Comparison of ENCODE assay signal across 11 cellular contexts in genomic region chr3:193851941-193852674, GRCh38.
DNase-seq lines count a peak whose midpoint lies in the region; FAIRE-seq and TF ChIP-seq lines count a peak whose summit lies in the region.
"Had no signal": no experiment of that assay in that cellular context is flagged by ENCODE, and none has a peak within 500 bp of the region (broad histone marks: within the 10 kb centered on the region; RNA-seq: fewer than 3 reads in every experiment).

No MANE protein-coding gene starts in this region.

- no peak overlapping the region for H3K9ac ChIP-seq in kidney (ENCODE audit: low read length in 2 of 2)

- no peak for FAIRE-seq in kidney (lab: Jason Lieb, UNC)
- FAIRE-seq: G401.6 had no signal

- no peaks in the 10 kb centered on the region for H3K9me3 ChIP-seq in kidney (ENCODE audit: control insufficient read depth in 1 of 2, low read length in 2 of 2)

- TF ChIP-seq CTCF in cardiac fibroblast (IDR thresholded peaks at IDR 0.05; ENCODE audit: low read depth, low read length): no peak
- TF ChIP-seq CTCF in kidney (IDR thresholded peaks at IDR 0.05; ENCODE audit: borderline replicate concordance, extremely low read depth, insufficient read depth): no peak

- H3K36me3 ChIP-seq in kidney (ENCODE audit: control insufficient read depth in 1 of 2, insufficient read depth in 2 of 2, low read length in 2 of 2): no peaks in the 10 kb centered on the region

- peak; percentile 28 to 35 for DNase-seq in cardiac fibroblast (ENCODE audit: low read depth in 2 of 2)
- peak; percentile 79 for DNase-seq in kidney
- no peak for DNase-seq in NCI-H1930 (lab: John Stamatoyannopoulos, UW)
- DNase-seq in NCI-H1105 treated with DMSO at 0.1 percent for 48 hours (lab: John Stamatoyannopoulos, UW): no peak
- no peak for DNase-seq in NCI-H2196 treated with DMSO at 0.1 percent for 48 hours (lab: John Stamatoyannopoulos, UW; ENCODE audit: unreplicated experiment)
- DNase-seq in NCI-H526 (lab: John Stamatoyannopoulos, UW): no peak
- DNase-seq: activated CD8-positive, alpha-beta memory T cell treated with anti-CD3 and anti-CD28 coated beads, Interleukin-2, amount 50 U/mL, for 48 hours; SW 1271 had no signal

- peaks cover 11 to 16% of the 10 kb centered on the region in 2 donors for H3K4me1 ChIP-seq in kidney (ENCODE audit: control insufficient read depth in 1 of 2, insufficient read depth in 1 of 2, low read depth in 1 of 2, low read length in 2 of 2)

- H3K27ac ChIP-seq in kidney (ENCODE audit: low read depth in 2 of 2, low read length in 2 of 2) (peak overlapping the region in 1 of 2 donors; percentile 45), temporal lobe (ENCODE audit: low read depth, low read length) (peak overlapping the region; percentile 42)

- H3K4me3 ChIP-seq in cardiac fibroblast (replicated peaks in 1 of 2; ENCODE audit: low read depth in 2 of 2, low read length in 2 of 2) (no peak overlapping the region), kidney (ENCODE audit: low read length in 2 of 2) (no peak overlapping the region)

- peak; percentile 51 for TF ChIP-seq RAD21 in Ishikawa (IDR thresholded peaks at IDR 0.05; ENCODE audit: low read depth)

- intact Hi-C loops in kidney (cut with DNase I): no loop called here

- TF ChIP-seq EP300 in Ishikawa (IDR thresholded peaks at IDR 0.05; ENCODE audit: borderline replicate concordance): peak; percentile 100

TF ChIP-seq in Ishikawa, 13 proteins besides CTCF, POLR2A, EP300 and RAD21:
- TF ChIP-seq CREB1 (IDR thresholded peaks at IDR 0.05; ENCODE audit: low read depth) (no peak; the same call in 1 of the 2 replicates), EGR1 (IDR thresholded peaks at IDR 0.05) (no peak; the same call in 1 of the 2 replicates), NFIC (IDR thresholded peaks at IDR 0.05) (peak; percentile 100), TEAD4 (IDR thresholded peaks at IDR 0.05) (peak; percentile 98), TAF1 (IDR thresholded peaks at IDR 0.05; ENCODE audit: low read depth) (0 out of 2 replicates have a peak, but pooled peaks have one; percentile 21), FOXM1 (IDR thresholded peaks at IDR 0.05; ENCODE audit: borderline replicate concordance, low read depth) (peak; percentile 99), ZBTB7A (IDR thresholded peaks at IDR 0.05; ENCODE audit: low read depth) (peak; percentile 7; the same call in 1 of the 2 replicates), USF1 (IDR thresholded peaks at IDR 0.05) (peak; percentile 6; the same call in 1 of the 2 replicates), TCF12 (IDR thresholded peaks at IDR 0.05; ENCODE audit: low read depth) (peak; percentile 100), YY1 (IDR thresholded peaks at IDR 0.05; ENCODE audit: low read depth) (peak; percentile 88), REST (IDR thresholded peaks at IDR 0.05; ENCODE audit: low read depth) (no peak), CEBPB (IDR thresholded peaks at IDR 0.05) (peak; percentile 67; the same call in 1 of the 2 replicates)
- TF ChIP-seq, protein P1, sequence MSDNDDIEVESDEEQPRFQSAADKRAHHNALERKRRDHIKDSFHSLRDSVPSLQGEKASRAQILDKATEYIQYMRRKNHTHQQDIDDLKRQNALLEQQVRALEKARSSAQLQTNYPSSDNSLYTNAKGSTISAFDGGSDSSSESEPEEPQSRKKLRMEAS (IDR thresholded peaks at IDR 0.05): peak; percentile 59; the same call in 1 of the 2 replicates
TF ChIP-seq in Ishikawa: peak in this region for 10.

Comparison
In these comparisons a context has a peak if more than half of its experiments do, and no peak if none do; other contexts are left out.
1. DNase-seq: peak in cardiac fibroblast (2 of 2) and kidney (single experiment); none in NCI-H1930 (0 of 2), NCI-H1105 treated with DMSO at 0.1 percent for 48 hours (single experiment), NCI-H2196 treated with DMSO at 0.1 percent for 48 hours (single experiment) and NCI-H526 (0 of 2).